Comparison of ENCODE assay signal across 10 cellular contexts in the genomic region with DNA sequence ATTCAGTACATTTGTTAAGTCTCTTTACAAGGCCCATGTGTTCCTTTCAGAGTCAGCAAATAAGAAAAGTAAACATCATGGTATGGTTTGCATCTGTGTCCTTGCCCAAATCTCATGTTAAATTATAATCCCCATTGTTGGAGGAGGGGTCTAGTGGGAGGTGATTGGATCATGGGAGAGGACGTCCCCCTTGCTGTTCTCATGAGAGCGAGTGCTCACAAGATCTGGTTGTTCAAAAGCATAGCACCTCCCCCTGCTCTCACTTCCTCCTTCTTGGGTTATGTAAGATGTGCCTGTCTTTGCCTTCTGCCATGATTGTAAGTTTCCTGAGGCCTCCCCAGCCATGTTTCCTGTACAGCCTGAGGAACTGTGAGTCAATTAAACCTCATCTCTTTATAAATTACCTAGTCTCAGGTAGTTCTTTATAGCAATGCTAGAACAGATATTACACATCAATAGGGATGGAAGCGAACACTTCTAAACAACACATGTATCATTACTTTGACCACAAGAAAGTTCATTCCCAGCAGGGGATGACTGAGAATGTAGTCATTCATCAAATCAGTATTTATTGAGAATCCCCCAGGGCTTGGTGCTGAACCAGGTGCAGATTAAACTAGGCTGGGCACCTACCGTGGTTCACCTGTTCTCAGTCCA. TPM values are rescaled to one million over a fixed set of nuclear protein-coding genes. Genes with fewer than 3 reads are reported as not detected.
DNase-seq lines count a peak whose midpoint lies in the region; ATAC-seq, FAIRE-seq and TF ChIP-seq lines count a peak whose summit lies in the region.
"Had no signal": no experiment of that assay in that cellular context is flagged by ENCODE, and none has a peak within 500 bp of the region (broad histone marks: within the 10 kb centered on the region; RNA-seq: fewer than 3 reads in every experiment).

No MANE protein-coding gene starts in this region.

- no peak for TF ChIP-seq CTCF in pancreas (IDR thresholded peaks at IDR 0.05)

- intact Hi-C loops in pancreas (cut with DNase I) = no loop called here
- intact Hi-C loops in left ventricle myocardium superior (cut with micrococcal nuclease) = no loop called here

- H3K9me3 ChIP-seq in pancreas = no peaks in the 10 kb centered on the region
- H3K9me3 ChIP-seq: uterus had no signal

- H3K4me3 ChIP-seq in pancreas = no peak overlapping the region
- H3K4me3 ChIP-seq: uterus had no signal

- H3K27ac ChIP-seq in pancreas = peak overlapping the region in 1 of 4 donors; percentile 7
- H3K27ac ChIP-seq: uterus had no signal

- no peaks in the 10 kb centered on the region for H3K27me3 ChIP-seq in pancreas
- H3K27me3 ChIP-seq: uterus had no signal

- peaks cover 0 to 8% (median 5%) of the 10 kb centered on the region in 3 donors for H3K4me1 ChIP-seq in pancreas

- ATAC-seq in HG03095 (IDR thresholded peaks at IDR 0.05; ENCODE audit: unreplicated experiment) = peak; percentile 83
- ATAC-seq in pancreas = peak in 3 of 4 donors; percentile 19 to 58 (median 28)
- ATAC-seq in HG03139 (IDR thresholded peaks at IDR 0.05; ENCODE audit: unreplicated experiment) = no peak
- no peak for ATAC-seq in left ventricle myocardium superior

- DNase-seq in DMS53 (lab: John Stamatoyannopoulos, UW) = peak; percentile 28
- DNase-seq in DMS53 treated with DMSO at 0.1 percent for 48 hours (lab: John Stamatoyannopoulos, UW; ENCODE audit: unreplicated experiment) = no peak
- peak; percentile 89 for DNase-seq in SKM-1 treated with dmso at 0.1 percent for 144 hours (lab: John Stamatoyannopoulos, UW; ENCODE audit: unreplicated experiment)
- DNase-seq in pancreas = peak in 2 of 6 donors; percentile 30 to 44
- DNase-seq in LoVo (ENCODE audit: low spot score) = no peak
- no peak for DNase-seq in left ventricle myocardium superior
- DNase-seq: 8988T, uterus had no signal

- H3K36me3 ChIP-seq in pancreas = no peaks in the 10 kb centered on the region
- H3K36me3 ChIP-seq: uterus had no signal

- no peak for FAIRE-seq in pancreas (lab: Jason Lieb, UNC)

- 79 to 80% methylated on average over 4 of the region's 4 CpGs for whole genome bisulfite sequencing in pancreas, 2 donors

RNA-seq across cellular contexts. Expression of gene EFCAB12, which starts 4.1 kb away (rescaled TPM):
- total RNA-seq in pancreas = under 1 TPM; 0.43 to 0.95 (median 0.79) TPM
- 1 to 10 TPM; 1.7 to 2.0 TPM for polyA plus RNA-seq in pancreas
- not detected for total RNA-seq in left ventricle myocardium superior

RNA-seq across cellular contexts. Expression of gene MBD4, which starts 15.4 kb away (rescaled TPM):
- total RNA-seq in pancreas (10 to 100 TPM; 11.8 to 19.7 (median 15.0) TPM), left ventricle myocardium superior (19.8 TPM)
- 10 to 100 TPM in 1 of 2 donors, 1 to 10 TPM in 1; 8.4 to 16.0 TPM for polyA plus RNA-seq in pancreas

RNA-seq across cellular contexts. Expression of gene IFT122, which starts 15.7 kb away (rescaled TPM):
- total RNA-seq in pancreas = 10 to 100 TPM; 15.3 to 25.6 (median 20.9) TPM
- 10 to 100 TPM; 19.8 to 37.1 TPM for polyA plus RNA-seq in pancreas
- total RNA-seq in left ventricle myocardium superior = 16.8 TPM

Comparison
In these comparisons a context has a peak if more than half of its experiments do, and no peak if none do; other contexts are left out.
1. DNase-seq: peak in DMS53 (single experiment) and SKM-1 treated with dmso at 0.1 percent for 144 hours (single experiment); none in DMS53 treated with DMSO at 0.1 percent for 48 hours (single experiment), LoVo (single experiment) and left ventricle myocardium superior (single experiment).
2. ATAC-seq: peak in HG03095 (single experiment) and pancreas (3 of 4); none in HG03139 (single experiment) and left ventricle myocardium superior (single experiment).